ENCODE assay signal across 1 cellular context in the genomic region with DNA sequence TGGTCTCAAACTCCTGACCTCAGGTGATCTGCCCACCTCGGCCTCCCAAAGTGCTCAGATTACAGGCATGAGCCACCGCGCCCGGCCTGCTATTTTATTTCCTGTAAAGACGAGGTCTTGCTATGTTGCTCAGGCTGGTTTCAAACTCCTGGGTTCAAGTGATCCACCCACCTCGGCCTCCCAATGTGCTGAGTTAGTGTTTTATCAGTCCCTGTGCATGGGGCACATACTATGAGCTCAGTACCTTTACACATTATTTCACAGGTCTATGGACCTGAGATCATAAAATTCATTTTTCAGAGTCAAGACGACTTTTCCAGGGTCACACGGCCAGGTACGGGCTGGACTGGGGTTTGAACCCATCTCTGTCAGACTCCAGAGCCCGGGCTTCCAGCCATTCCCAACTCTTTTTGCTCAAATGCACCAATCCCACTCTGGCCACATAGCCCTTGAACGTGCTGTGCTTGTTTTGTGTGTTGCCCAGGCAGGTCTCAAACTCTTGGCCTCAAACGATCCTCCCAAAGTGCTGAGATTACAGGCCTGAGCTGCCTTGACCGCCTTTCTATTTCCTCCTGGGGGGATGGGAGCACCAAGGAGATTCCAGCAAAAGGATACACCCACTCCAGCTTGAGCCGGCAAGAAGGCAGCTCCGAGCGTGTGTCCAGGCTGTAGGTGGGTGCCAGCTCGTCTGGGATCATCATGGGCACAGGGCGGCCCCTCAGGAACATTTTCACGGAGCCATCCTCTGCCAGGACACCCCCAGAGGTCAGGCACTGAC.
TF ChIP-seq lines count a peak whose summit lies in the region.

No MANE protein-coding gene starts in this region.

TF ChIP-seq in HEK293, 187 proteins besides CTCF, POLR2A, EP300 and RAD21 (continued from another document):
- TF ChIP-seq, protein P1, sequence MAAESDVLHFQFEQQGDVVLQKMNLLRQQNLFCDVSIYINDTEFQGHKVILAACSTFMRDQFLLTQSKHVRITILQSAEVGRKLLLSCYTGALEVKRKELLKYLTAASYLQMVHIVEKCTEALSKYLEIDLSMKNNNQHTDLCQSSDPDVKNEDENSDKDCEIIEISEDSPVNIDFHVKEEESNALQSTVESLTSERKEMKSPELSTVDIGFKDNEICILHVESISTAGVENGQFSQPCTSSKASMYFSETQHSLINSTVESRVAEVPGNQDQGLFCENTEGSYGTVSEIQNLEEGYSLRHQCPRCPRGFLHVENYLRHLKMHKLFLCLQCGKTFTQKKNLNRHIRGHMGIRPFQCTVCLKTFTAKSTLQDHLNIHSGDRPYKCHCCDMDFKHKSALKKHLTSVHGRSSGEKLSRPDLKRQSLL (tag by site-specific recombination; IDR thresholded peaks at IDR 0.05), result no peak
- 0 out of 2 replicates have a peak, but pooled peaks have one; percentile 28 for TF ChIP-seq ZSCAN16 (tag by site-specific recombination; IDR thresholded peaks at IDR 0.05)
- TF ChIP-seq ZNF623 (tag by site-specific recombination; IDR thresholded peaks at IDR 0.05), result peak; percentile 49; the same call in 1 of the 2 replicates
- TF ChIP-seq ZNF626 (tag by site-specific recombination; IDR thresholded peaks at IDR 0.05), result no peak
- no peak for TF ChIP-seq KLF16 (tag by site-specific recombination; IDR thresholded peaks at IDR 0.05)
- peak; percentile 27; the same call in 1 of the 2 replicates for TF ChIP-seq EGR2 (tag by site-specific recombination; IDR thresholded peaks at IDR 0.05; ENCODE audit: low read depth)
- TF ChIP-seq ZNF140 (tag by site-specific recombination; IDR thresholded peaks at IDR 0.05), result no peak
- TF ChIP-seq, protein P2, sequence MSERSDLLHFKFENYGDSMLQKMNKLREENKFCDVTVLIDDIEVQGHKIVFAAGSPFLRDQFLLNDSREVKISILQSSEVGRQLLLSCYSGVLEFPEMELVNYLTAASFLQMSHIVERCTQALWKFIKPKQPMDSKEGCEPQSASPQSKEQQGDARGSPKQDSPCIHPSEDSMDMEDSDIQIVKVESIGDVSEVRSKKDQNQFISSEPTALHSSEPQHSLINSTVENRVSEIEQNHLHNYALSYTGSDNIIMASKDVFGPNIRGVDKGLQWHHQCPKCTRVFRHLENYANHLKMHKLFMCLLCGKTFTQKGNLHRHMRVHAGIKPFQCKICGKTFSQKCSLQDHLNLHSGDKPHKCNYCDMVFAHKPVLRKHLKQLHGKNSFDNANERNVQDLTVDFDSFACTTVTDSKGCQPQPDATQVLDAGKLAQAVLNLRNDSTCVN (tag by site-specific recombination; optimal IDR thresholded peaks at IDR 0.05), result no peak
- 0 out of 2 replicates have a peak, but pooled peaks have one; percentile 22 for TF ChIP-seq IKZF3 (tag by site-specific recombination; IDR thresholded peaks at IDR 0.05)
- TF ChIP-seq ZNF394 (tag by site-specific recombination; IDR thresholded peaks at IDR 0.05; ENCODE audit: borderline replicate concordance), result no peak
- TF ChIP-seq, protein P3, sequence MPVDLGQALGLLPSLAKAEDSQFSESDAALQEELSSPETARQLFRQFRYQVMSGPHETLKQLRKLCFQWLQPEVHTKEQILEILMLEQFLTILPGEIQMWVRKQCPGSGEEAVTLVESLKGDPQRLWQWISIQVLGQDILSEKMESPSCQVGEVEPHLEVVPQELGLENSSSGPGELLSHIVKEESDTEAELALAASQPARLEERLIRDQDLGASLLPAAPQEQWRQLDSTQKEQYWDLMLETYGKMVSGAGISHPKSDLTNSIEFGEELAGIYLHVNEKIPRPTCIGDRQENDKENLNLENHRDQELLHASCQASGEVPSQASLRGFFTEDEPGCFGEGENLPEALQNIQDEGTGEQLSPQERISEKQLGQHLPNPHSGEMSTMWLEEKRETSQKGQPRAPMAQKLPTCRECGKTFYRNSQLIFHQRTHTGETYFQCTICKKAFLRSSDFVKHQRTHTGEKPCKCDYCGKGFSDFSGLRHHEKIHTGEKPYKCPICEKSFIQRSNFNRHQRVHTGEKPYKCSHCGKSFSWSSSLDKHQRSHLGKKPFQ (tag by site-specific recombination; IDR thresholded peaks at IDR 0.05), result no peak
- TF ChIP-seq ZNF146 (tag by site-specific recombination; IDR thresholded peaks at IDR 0.05), result no peak
